13 cellular contexts compared by ENCODE assay signal in genomic region chr22:50008151-50009040, GRCh38. TPM values are rescaled to one million over a fixed set of nuclear protein-coding genes. Genes with fewer than 3 reads are reported as not detected.
DNase-seq lines count a peak whose midpoint lies in the region; ATAC-seq and TF ChIP-seq lines count a peak whose summit lies in the region.
"Had no signal": no experiment of that assay in that cellular context is flagged by ENCODE, and none has a peak within 500 bp of the region (broad histone marks: within the 10 kb centered on the region; RNA-seq: fewer than 3 reads in every experiment).

No MANE protein-coding gene starts in this region.

- H4K20me1 ChIP-seq in PC-9 (ENCODE audit: insufficient read depth), result 0 out of 2 replicates have a peak, but pooled peaks cover 6% of the 10 kb centered on the region

- no peak overlapping the region for H3K23ac ChIP-seq in neuronal stem cell (ENCODE audit: low read depth, low read length, poor library complexity)

- peak overlapping the region; percentile 88 for H2AK5ac ChIP-seq in neuronal stem cell (ENCODE audit: low read depth, low read length)

- H2BK5ac ChIP-seq in neuronal stem cell (ENCODE audit: low read length), result no peak overlapping the region

- H3K4me2 ChIP-seq in PC-9, result 0 out of 2 replicates have a peak overlapping the region, but pooled peaks have one; percentile 16
- H3K4me2 ChIP-seq in neuronal stem cell (ENCODE audit: insufficient read depth, low read length, poor library complexity, severe bottlenecking), result no peak overlapping the region

- peak overlapping the region; percentile 63 for H2BK120ac ChIP-seq in neuronal stem cell (ENCODE audit: low read depth, low read length)

- H3K36me3 ChIP-seq in PC-9 (ENCODE audit: low read depth), result no peaks in the 10 kb centered on the region
- H3K36me3 ChIP-seq in neuronal stem cell (replicated peaks in 1 of 2; ENCODE audit: control insufficient read depth in 2 of 2, insufficient read depth in 2 of 2, low read length in 2 of 2), result no peaks in the 10 kb centered on the region

- intact Hi-C loops in PC-9 (cut with micrococcal nuclease; ENCODE audit: unreplicated experiment), result no loop called here

- peaks cover 23% of the 10 kb centered on the region for H3K27me3 ChIP-seq in PC-9 (ENCODE audit: insufficient read depth, low read depth)
- H3K27me3 ChIP-seq in neuronal stem cell (ENCODE audit: control insufficient read depth in 3 of 3, insufficient read depth in 3 of 3, low read depth in 1 of 3, low read length in 3 of 3), result peaks cover 4 to 86% (median 36%) of the 10 kb centered on the region in 3 experiments

- H3K27ac ChIP-seq in PC-9 (no peak overlapping the region), neuronal stem cell (replicated peaks; ENCODE audit: low read length) (no peak overlapping the region)

- no peak overlapping the region for H3K4ac ChIP-seq in neuronal stem cell (ENCODE audit: low read length)

- H3K4me3 ChIP-seq in PC-9, result no peak overlapping the region
- no peak overlapping the region for H3K4me3 ChIP-seq in neuronal stem cell (ENCODE audit: low read length in 2 of 2)

- no peak overlapping the region for H2BK12ac ChIP-seq in neuronal stem cell (ENCODE audit: low read length)

- no TSS peak for BruUV-seq in PC-9 (replicated peaks; lab: Mats Ljungman, UMichigan)

- H2AFZ ChIP-seq in PC-9, result no peak overlapping the region
- H2AFZ ChIP-seq in neuronal stem cell (ENCODE audit: low read length), result no peak overlapping the region

- POLR2A ChIA-PET in PC-9 (lab: Charles Lee; ENCODE audit: unreplicated experiment), result no interaction called here

- H3K9me3 ChIP-seq in PC-9 (ENCODE audit: insufficient read depth, low read depth) (no peaks in the 10 kb centered on the region), neuronal stem cell (replicated peaks in 1 of 2; ENCODE audit: control insufficient read depth in 2 of 2, insufficient read depth in 1 of 2, low read depth in 1 of 2, low read length in 2 of 2) (peaks cover 0 to 2% of the 10 kb centered on the region in 2 donors)

- WGBS in neuronal stem cell (ENCODE audit: extremely low coverage in 2 of 2, insufficient read length in 2 of 2, insufficient replicate concordance in 1 of 2), 2 donors, result no CpG with 5 or more reads among the region's 24 CpGs

- ATAC-seq in GM18858 (IDR thresholded peaks at IDR 0.05; ENCODE audit: unreplicated experiment), result no peak
- no peak for ATAC-seq in GM19351 (IDR thresholded peaks at IDR 0.05; ENCODE audit: unreplicated experiment)
- ATAC-seq in omental fat pad (ENCODE audit: low FRiP score), result no peak
- ATAC-seq: activated CD8-positive, alpha-beta T cell treated with anti-CD3 and anti-CD28 coated beads for 36 hours; naive thymus-derived CD8-positive, alpha-beta T cell had no signal

- H2BK15ac ChIP-seq in neuronal stem cell (ENCODE audit: low read length), result peak overlapping the region; percentile 9

- peak overlapping the region; percentile 52 for H3K18ac ChIP-seq in neuronal stem cell (ENCODE audit: low read length)

- H4K8ac ChIP-seq in neuronal stem cell (ENCODE audit: low read depth, low read length), result no peak overlapping the region

- peak; percentile 1 for DNase-seq in Daoy (ENCODE audit: low read depth)
- DNase-seq in NCI-H2029 (lab: John Stamatoyannopoulos, UW), result peak; percentile 81
- DNase-seq in PC-9, result peak in 1 of 2 experiments; percentile 67
- no peak for DNase-seq in neuronal stem cell (ENCODE audit: low spot score)
- DNase-seq in omental fat pad (ENCODE audit: low spot score), result no peak
- no peak for DNase-seq in NCI-H446 treated with DMSO at 0.1 percent for 48 hours (lab: John Stamatoyannopoulos, UW)
- DNase-seq: activated CD8-positive, alpha-beta T cell treated with anti-CD3 and anti-CD28 coated beads for 36 hours; activated naive CD4-positive, alpha-beta T cell treated with anti-CD3 and anti-CD28 coated beads, Interleukin-2, amount 50 U/mL, for 16 hours; NCI-H226 had no signal

- no peaks in the 10 kb centered on the region for H3K79me2 ChIP-seq in PC-9 (ENCODE audit: low read depth)

- H3K79me1 ChIP-seq in neuronal stem cell (ENCODE audit: low read depth, low read length), result no peaks in the 10 kb centered on the region

- H3K4me1 ChIP-seq in PC-9 (replicated peaks; ENCODE audit: insufficient read depth), result peaks cover 18% of the 10 kb centered on the region; the same call in 1 of the 2 replicates
- peaks cover 0 to 4% of the 10 kb centered on the region in 2 donors for H3K4me1 ChIP-seq in neuronal stem cell (ENCODE audit: control insufficient read depth in 2 of 2, insufficient read depth in 1 of 2, low read depth in 1 of 2, low read length in 2 of 2)

- H4K91ac ChIP-seq in neuronal stem cell (ENCODE audit: low read depth, low read length, poor library complexity), result no peak overlapping the region

- H3K9ac ChIP-seq in neuronal stem cell (ENCODE audit: low read depth, low read length, poor library complexity), result no peak overlapping the region

- no peak overlapping the region for H3K14ac ChIP-seq in neuronal stem cell (ENCODE audit: low read length)

- TF ChIP-seq CTCF in PC-9 (conservative IDR thresholded peaks at IDR 0.05), result no peak
- TF ChIP-seq CTCF in omental fat pad (IDR thresholded peaks at IDR 0.05), result no peak

- H3K9me2 ChIP-seq in PC-9 (ENCODE audit: insufficient read depth), result no peaks in the 10 kb centered on the region

- peaks cover 17% of the 10 kb centered on the region for H3F3A ChIP-seq in PC-9 (ENCODE audit: insufficient read depth, low read depth)

- CTCF ChIA-PET in PC-9 (lab: Charles Lee), result interaction anchor here (0.6 kb wide), 1 partner anchor 15 kb away, joined by 3 read pairs; no protein-coding TSS in a partner anchor

RNA-seq across cellular contexts. Expression of gene IL17REL, which starts 4.2 kb away (rescaled TPM):
- total RNA-seq in Daoy (2014; rRNA removed; shearing (Covaris generic)), result not detected in 2 replicates
- not detected in 2 replicates for total RNA-seq in PC-9 (2021)
- 0.07 TPM for polyA plus RNA-seq in neuronal stem cell (2013, experiment 1 of 2)
- 0.07 TPM for polyA plus RNA-seq in neuronal stem cell (2013, experiment 2 of 2)
- not detected for total RNA-seq in omental fat pad
- total RNA-seq: naive thymus-derived CD8-positive, alpha-beta T cell; Right ventricle myocardium superior had no signal
- polyA plus RNA-seq: naive thymus-derived CD8-positive, alpha-beta T cell had no signal

RNA-seq across cellular contexts. Expression of gene PIM3, which starts 47.8 kb away (rescaled TPM):
- 73.1 and 87.7 TPM in 2 replicates for total RNA-seq in Daoy (2014; rRNA removed; shearing (Covaris generic))
- total RNA-seq in PC-9 (2021) (67.0 and 84.8 TPM in 2 replicates), omental fat pad (100 to 1,000 TPM in 2 of 4 donors, 10 to 100 TPM in 2; 92.2 to 174 (median 114) TPM)
- 38.0 TPM for polyA plus RNA-seq in neuronal stem cell (2013, experiment 1 of 2)
- 37.0 TPM for polyA plus RNA-seq in neuronal stem cell (2013, experiment 2 of 2)

RNA-seq across cellular contexts. Expression of gene TTLL8, which starts 49.7 kb away (rescaled TPM):
- not detected in 2 replicates for total RNA-seq in Daoy (2014; rRNA removed; shearing (Covaris generic))
- total RNA-seq in PC-9 (2021) (not detected in 2 replicates), omental fat pad (not detected)
- polyA plus RNA-seq in neuronal stem cell (2013, experiment 1 of 2), result 0.06 TPM
- 0.01 TPM for polyA plus RNA-seq in neuronal stem cell (2013, experiment 2 of 2)
- total RNA-seq: activated CD8-positive, alpha-beta T cell treated with anti-CD3 and anti-CD28 coated beads for 36 hours; naive thymus-derived CD8-positive, alpha-beta T cell; Right ventricle myocardium superior had no signal
- polyA plus RNA-seq: naive thymus-derived CD8-positive, alpha-beta T cell had no signal

Comparison
In these comparisons a context has a peak if more than half of its experiments do, and no peak if none do; other contexts are left out.
1. DNase-seq: peak in Daoy (single experiment) and NCI-H2029 (single experiment); none in neuronal stem cell (single experiment), omental fat pad (single experiment) and NCI-H446 treated with DMSO at 0.1 percent for 48 hours (single experiment).